ENCODE assay signal across 17 cellular contexts in genomic region chr5:72463499-72464052, GRCh38. TPM values are rescaled to one million over a fixed set of nuclear protein-coding genes. Genes with fewer than 3 reads are reported as not detected.
DNase-seq lines count a peak whose midpoint lies in the region; ATAC-seq, FAIRE-seq and TF ChIP-seq lines count a peak whose summit lies in the region.
"Had no signal": no experiment of that assay in that cellular context is flagged by ENCODE, and none has a peak within 500 bp of the region (broad histone marks: within the 10 kb centered on the region; RNA-seq: fewer than 3 reads in every experiment).

No MANE protein-coding gene starts in this region.

- in situ Hi-C loops in brain microvascular endothelial cell (cut with HindIII; ENCODE audit: low pct_ligation_motif_present, low sequenced_read_pairs): no loop called here

- H3K4me1 ChIP-seq in right atrium auricular region (peaks cover 0 to 61% of the 10 kb centered on the region in 2 donors), keratinocyte (ENCODE audit: control insufficient read depth, extremely low read depth, insufficient read depth, low read length) (peaks cover 38% of the 10 kb centered on the region), vagina (peaks cover 19% of the 10 kb centered on the region), mesenchymal stem cell (ENCODE audit: control insufficient read depth, insufficient read depth, low read depth, low read length) (peaks cover 2% of the 10 kb centered on the region), aorta (ENCODE audit: control insufficient read depth in 1 of 2, insufficient read depth in 2 of 2, low read length in 2 of 2) (peaks cover 0 to 10% of the 10 kb centered on the region in 2 donors)

- no peak overlapping the region for H2BK12ac ChIP-seq in mesenchymal stem cell (ENCODE audit: low read length in 2 of 2)

- no peak overlapping the region for H2BK15ac ChIP-seq in mesenchymal stem cell (ENCODE audit: low read depth, poor library complexity, severe bottlenecking)

- no peak overlapping the region for H2BK120ac ChIP-seq in mesenchymal stem cell (ENCODE audit: low read depth, low read length)

- H3K27ac Mint-ChIP-seq in activated CD4-positive, alpha-beta T cell treated with anti-CD3 and anti-CD28 coated beads, Interleukin-2, amount 10 ng/mL, durations not matched to agents 24 days and 14 days: no peak overlapping the region

- H3K4me3 ChIP-seq in right atrium auricular region (no peak overlapping the region), brain microvascular endothelial cell (ENCODE audit: low read depth, low read length) (no peak overlapping the region), keratinocyte (ENCODE audit: control insufficient read depth in 2 of 3, extremely low read depth in 1 of 3, insufficient read depth in 2 of 3, low read depth in 1 of 3, low read length in 3 of 3) (peak overlapping the region in 2 of 3 experiments; percentile 21 to 44), vagina (no peak overlapping the region), mesenchymal stem cell (ENCODE audit: insufficient read depth in 1 of 2, low read depth in 1 of 2, low read length in 2 of 2) (no peak overlapping the region), aorta (ENCODE audit: low read length in 2 of 2) (no peak overlapping the region)

- H3K4me3 Mint-ChIP-seq in activated CD4-positive, alpha-beta T cell treated with anti-CD3 and anti-CD28 coated beads, Interleukin-2, amount 10 ng/mL, durations not matched to agents 24 days and 14 days: no peak overlapping the region
- H3K4me3 Mint-ChIP-seq: naive B cell had no signal

- no peaks in the 10 kb centered on the region for H3K9me1 ChIP-seq in keratinocyte (ENCODE audit: control insufficient read depth, extremely low read depth, insufficient read depth, low read length)

- H4K8ac ChIP-seq in mesenchymal stem cell (ENCODE audit: low read length): no peak overlapping the region

- H3K18ac ChIP-seq in mesenchymal stem cell (ENCODE audit: low read depth in 1 of 2, low read length in 2 of 2): no peak overlapping the region

- ATAC-seq in left cardiac atrium: no peak
- ATAC-seq in aorta (ENCODE audit: low FRiP score): no peak
- ATAC-seq: left colon, SK-N-SH treated with all-trans-retinoic acid at 6 μM for 48 hours had no signal

- dilution Hi-C loops in keratinocyte (cut with MboI; ENCODE audit: extremely low pct_ligation_motif_present, low sequenced_read_pairs): no loop called here

- H3K4me2 ChIP-seq in keratinocyte (ENCODE audit: control insufficient read depth, extremely low read depth, insufficient read depth, low read depth, low read length) (peak overlapping the region; percentile 76), mesenchymal stem cell (ENCODE audit: low read length, poor library complexity, severe bottlenecking) (no peak overlapping the region)

- peaks cover 10% of the 10 kb centered on the region for H3K27me3 Mint-ChIP-seq in activated CD4-positive, alpha-beta T cell treated with anti-CD3 and anti-CD28 coated beads, Interleukin-2, amount 10 ng/mL, durations not matched to agents 24 days and 14 days
- H3K27me3 Mint-ChIP-seq: naive B cell had no signal

- intact Hi-C loops in left cardiac atrium (cut with DNase I) (no loop called here), vagina (cut with DNase I) (no loop called here), aorta (cut with DNase I) (no loop called here)
- intact Hi-C loops in activated CD4-positive, alpha-beta T cell treated with anti-CD3 and anti-CD28 coated beads, Interleukin-2, amount 10 ng/mL, durations not matched to agents 24 days and 14 days (cut with micrococcal nuclease): no loop called here

- H3K9ac ChIP-seq in keratinocyte (ENCODE audit: control insufficient read depth, extremely low read depth, insufficient read depth, low read length) (peak overlapping the region; percentile 57), mesenchymal stem cell (ENCODE audit: low read length) (no peak overlapping the region)

- H3K27ac ChIP-seq in right atrium auricular region: peak overlapping the region; percentile 50 to 61
- H3K27ac ChIP-seq in brain microvascular endothelial cell: no peak overlapping the region
- peak overlapping the region; percentile 80 for H3K27ac ChIP-seq in keratinocyte (ENCODE audit: control insufficient read depth, insufficient read depth, low read length)
- H3K27ac ChIP-seq in vagina: peak overlapping the region; percentile 69
- no peak overlapping the region for H3K27ac ChIP-seq in mesenchymal stem cell (ENCODE audit: low read length, poor library complexity, severe bottlenecking)
- H3K27ac ChIP-seq in aorta (ENCODE audit: low read depth in 1 of 2, low read length in 2 of 2): no peak overlapping the region
- H3K27ac ChIP-seq: WERI-Rb-1 had no signal

- peaks cover 5% of the 10 kb centered on the region for H3K4me1 Mint-ChIP-seq in activated CD4-positive, alpha-beta T cell treated with anti-CD3 and anti-CD28 coated beads, Interleukin-2, amount 10 ng/mL, durations not matched to agents 24 days and 14 days

- FAIRE-seq in keratinocyte (lab: Jason Lieb, UNC): no peak

- no peaks in the 10 kb centered on the region for H3K36me3 ChIP-seq in right atrium auricular region
- H3K36me3 ChIP-seq in brain microvascular endothelial cell (replicated peaks): no peaks in the 10 kb centered on the region
- no peaks in the 10 kb centered on the region for H3K36me3 ChIP-seq in keratinocyte (ENCODE audit: control insufficient read depth in 2 of 2, extremely low read depth in 1 of 2, insufficient read depth in 2 of 2, low read length in 2 of 2)
- no peaks in the 10 kb centered on the region for H3K36me3 ChIP-seq in vagina
- H3K36me3 ChIP-seq in mesenchymal stem cell (ENCODE audit: control insufficient read depth in 1 of 2, insufficient read depth in 2 of 2, low read depth in 1 of 2, low read length in 2 of 2): no peaks in the 10 kb centered on the region
- H3K36me3 ChIP-seq in aorta (ENCODE audit: control insufficient read depth in 1 of 2, insufficient read depth in 2 of 2, low read length in 1 of 2): no peaks in the 10 kb centered on the region
- H3K36me3 ChIP-seq: WERI-Rb-1 had no signal

- H3K27me3 ChIP-seq in right atrium auricular region: no peaks in the 10 kb centered on the region
- H3K27me3 ChIP-seq in brain microvascular endothelial cell (replicated peaks): no peaks in the 10 kb centered on the region
- no peaks in the 10 kb centered on the region for H3K27me3 ChIP-seq in keratinocyte (ENCODE audit: control insufficient read depth, extremely low read depth, insufficient read depth, low read length)
- no peaks in the 10 kb centered on the region for H3K27me3 ChIP-seq in vagina
- no peaks in the 10 kb centered on the region for H3K27me3 ChIP-seq in mesenchymal stem cell (ENCODE audit: control insufficient read depth in 1 of 2, insufficient read depth in 1 of 2, low read length in 2 of 2)
- no peaks in the 10 kb centered on the region for H3K27me3 ChIP-seq in aorta (ENCODE audit: control insufficient read depth in 1 of 2, insufficient read depth in 2 of 2, low read length in 1 of 2)

- no peak overlapping the region for H3K4ac ChIP-seq in mesenchymal stem cell (ENCODE audit: low read depth in 1 of 2, low read length in 2 of 2)

- H3K23ac ChIP-seq in mesenchymal stem cell (ENCODE audit: low read length in 2 of 2): no peak overlapping the region

- H2AK5ac ChIP-seq in mesenchymal stem cell (ENCODE audit: low read length, severe bottlenecking): no peak overlapping the region

- H2BK5ac ChIP-seq in mesenchymal stem cell (ENCODE audit: low read depth, low read length, poor library complexity, severe bottlenecking): no peak overlapping the region

- H3K36me3 Mint-ChIP-seq in activated CD4-positive, alpha-beta T cell treated with anti-CD3 and anti-CD28 coated beads, Interleukin-2, amount 10 ng/mL, durations not matched to agents 24 days and 14 days (ENCODE audit: low read depth): no peaks in the 10 kb centered on the region
- H3K36me3 Mint-ChIP-seq: naive B cell had no signal

- no peak overlapping the region for H3K14ac ChIP-seq in mesenchymal stem cell (ENCODE audit: low read length in 2 of 2)

- DNase-seq in right atrium auricular region (ENCODE audit: low spot score) (no peak), left cardiac atrium (no peak), brain microvascular endothelial cell (no peak), keratinocyte (ENCODE audit: low read depth, low spot score) (peak; percentile 32), vagina (ENCODE audit: extremely low spot score in 2 of 2) (no peak), mesenchymal stem cell (no peak), aorta (no peak)
- no peak for DNase-seq in activated CD4-positive, alpha-beta T cell treated with anti-CD3 and anti-CD28 coated beads, Interleukin-2, amount 10 ng/mL, durations not matched to agents 24 days and 14 days
- DNase-seq: activated gamma-delta T cell treated with Interleukin-2 at 50 U/mL for 16 hours; left colon; naive B cell; NCI-H1092 treated with DMSO at 0.1 percent for 48 hours; NCI-H345; stimulated activated naive CD4-positive, alpha-beta T cell treated with Interleukin-2 at 50 U/mL for 16 hours; WERI-Rb-1 had no signal

- WGBS in mesenchymal stem cell: 61% methylated on average over 3 of the region's 5 CpGs
- WGBS in aorta, 2 donors: 88% methylated on average over 5 of the region's 5 CpGs

- H2AFZ ChIP-seq in keratinocyte (ENCODE audit: control insufficient read depth, low read length) (peak overlapping the region; percentile 65), mesenchymal stem cell (ENCODE audit: low read depth, low read length) (no peak overlapping the region)

- H3K79me2 ChIP-seq in keratinocyte (ENCODE audit: control insufficient read depth, insufficient read depth, low read length): no peaks in the 10 kb centered on the region

- TF ChIP-seq CTCF in right atrium auricular region (IDR thresholded peaks at IDR 0.05) (peak in 1 of 2 donors; percentile 11), brain microvascular endothelial cell (IDR thresholded peaks at IDR 0.05; ENCODE audit: low read depth, low read length, missing control alignments) (peak; percentile 21), keratinocyte (optimal IDR thresholded peaks at IDR 0.05 in 1 of 3, IDR thresholded peaks at IDR 0.05 in 1 of 3, conservative IDR thresholded peaks at IDR 0.05 in 1 of 3; ENCODE audit: extremely low read depth in 1 of 3, insufficient read depth in 2 of 3, low read length in 3 of 3) (peak; percentile 1 to 43 (median 22)), vagina (IDR thresholded peaks at IDR 0.05) (peak in 1 of 3 experiments; percentile 21)

- H4K91ac ChIP-seq in mesenchymal stem cell (ENCODE audit: low read length): no peak overlapping the region

- H3K9me3 Mint-ChIP-seq in activated CD4-positive, alpha-beta T cell treated with anti-CD3 and anti-CD28 coated beads, Interleukin-2, amount 10 ng/mL, durations not matched to agents 24 days and 14 days: no peaks in the 10 kb centered on the region
- H3K9me3 Mint-ChIP-seq: naive B cell had no signal

- TF ChIP-seq POLR2A in vagina (IDR thresholded peaks at IDR 0.05): no peak

- no peaks in the 10 kb centered on the region for H4K20me1 ChIP-seq in keratinocyte (ENCODE audit: control insufficient read depth, extremely low read depth, insufficient read depth, low read length)

- H3K79me1 ChIP-seq in mesenchymal stem cell (replicated peaks; ENCODE audit: low read length, poor library complexity, severe bottlenecking): no peaks in the 10 kb centered on the region

- H3K9me3 ChIP-seq in right atrium auricular region: no peaks in the 10 kb centered on the region
- H3K9me3 ChIP-seq in keratinocyte (ENCODE audit: control insufficient read depth, low read depth, low read length): no peaks in the 10 kb centered on the region
- H3K9me3 ChIP-seq in vagina: no peaks in the 10 kb centered on the region
- H3K9me3 ChIP-seq in mesenchymal stem cell (ENCODE audit: control insufficient read depth, low read length): no peaks in the 10 kb centered on the region
- H3K9me3 ChIP-seq in aorta (ENCODE audit: control insufficient read depth, low read length): no peaks in the 10 kb centered on the region

RNA-seq across cellular contexts. Expression of gene ZNF366, which starts 43.6 kb away (rescaled TPM):
- 1 to 10 TPM; 4.4 to 9.0 TPM for total RNA-seq in right atrium auricular region
- 1 to 10 TPM; 7.0 to 9.1 TPM for total RNA-seq in left cardiac atrium
- not detected in 3 replicates for polyA plus RNA-seq in keratinocyte
- not detected for polyA plus RNA-seq in keratinocyte (2011; ENCODE audit: low read depth)
- not detected in 2 replicates for polyA plus RNA-seq in keratinocyte (2011; cell fraction: cytosol; rRNA removed)
- polyA plus RNA-seq in keratinocyte (2011; cell fraction: nucleus; rRNA removed): not detected in 2 replicates
- not detected in 2 replicates for polyA plus RNA-seq in keratinocyte (2012; ENCODE audit: low replicate concordance)
- polyA minus RNA-seq in keratinocyte: not detected in 3 replicates
- not detected for polyA minus RNA-seq in keratinocyte (2011; cell fraction: cytosol; rRNA and poly(A)+ RNA removed)
- not detected in 2 replicates for polyA minus RNA-seq in keratinocyte (2011; cell fraction: nucleus; rRNA and poly(A)+ RNA removed)
- 3.2 TPM for total RNA-seq in vagina
- not detected in 2 replicates for total RNA-seq in activated CD4-positive, alpha-beta T cell treated with anti-CD3 and anti-CD28 coated beads, Interleukin-2, amount 10 ng/mL, durations not matched to agents 24 days and 14 days
- polyA plus RNA-seq in mesenchymal stem cell (2013, experiment 1 of 2): 0.03 TPM
- 0.03 TPM for polyA plus RNA-seq in mesenchymal stem cell (2013, experiment 2 of 2)
- 10 to 100 TPM in 1 of 2 donors, 1 to 10 TPM in 1; 5.8 to 10.3 TPM for total RNA-seq in aorta
- not detected for polyA plus RNA-seq in aorta
- polyA plus RNA-seq: AG04450 had no signal

Comparison
In these comparisons a context has a peak if more than half of its experiments do, and no peak if none do; other contexts are left out.
1. H3K27ac ChIP-seq: peak in right atrium auricular region (2 of 2), keratinocyte (single experiment) and vagina (single experiment); none in brain microvascular endothelial cell (single experiment), mesenchymal stem cell (single experiment) and aorta (0 of 2).
2. H3K4me3 ChIP-seq: peak in keratinocyte (2 of 3); none in right atrium auricular region (0 of 2), brain microvascular endothelial cell (single experiment), vagina (0 of 2), mesenchymal stem cell (0 of 2) and aorta (0 of 2).